In genomic region chr1:112818990-112819689, GRCh38 we compare ENCODE assay signal across 9 cellular contexts.
DNase-seq lines count a peak whose midpoint lies in the region.
"Had no signal": no experiment of that assay in that cellular context is flagged by ENCODE, and none has a peak within 500 bp of the region (broad histone marks: within the 10 kb centered on the region; RNA-seq: fewer than 3 reads in every experiment).

No MANE protein-coding gene starts in this region.

- no CpG with 5 or more reads among the region's 4 CpGs for WGBS in trophoblast cell (ENCODE audit: extremely low coverage, insufficient coverage, insufficient read length)

- peak overlapping the region; percentile 34 for H2BK5ac ChIP-seq in trophoblast cell (ENCODE audit: low read depth, low read length, poor library complexity)

- no peak overlapping the region for H2AK5ac ChIP-seq in trophoblast cell (ENCODE audit: low read length)

- H3K36me3 ChIP-seq in trophoblast cell (ENCODE audit: control insufficient read depth in 1 of 2, insufficient read depth in 2 of 2, low read length in 2 of 2): no peaks in the 10 kb centered on the region

- H3K79me2 ChIP-seq in trophoblast cell (ENCODE audit: control insufficient read depth, insufficient read depth, low read length, poor library complexity): peaks cover 5% of the 10 kb centered on the region

- no peak overlapping the region for H3K9ac ChIP-seq in trophoblast cell (ENCODE audit: low read length)

- DNase-seq in H4 (ENCODE audit: low spot score) (peak; percentile 38), SK-MEL-5 (ENCODE audit: low read depth, low spot score) (peak; percentile 96), globus pallidus (ENCODE audit: low spot score) (peak; percentile 41), trophoblast cell (peak in 1 of 2 donors; percentile 84), germinal center (ENCODE audit: low spot score) (no peak), NCI-H2107 (lab: John Stamatoyannopoulos, UW) (no peak), glomerular visceral epithelial cell (ENCODE audit: extremely low spot score) (no peak), NCI-H1417 (lab: John Stamatoyannopoulos, UW) (no peak)
- DNase-seq: NCI-H1048 had no signal

- H3K27ac ChIP-seq in trophoblast cell (ENCODE audit: low read depth, low read length): peak overlapping the region; percentile 57

- no peak overlapping the region for H2BK120ac ChIP-seq in trophoblast cell (ENCODE audit: insufficient read depth, low read length, poor library complexity)

- in situ Hi-C loops in SK-MEL-5 (cut with HindIII; ENCODE audit: low pct_unique_long_range_greater_than_20kb, low sequenced_read_pairs): no loop called here

- H3K4me1 ChIP-seq in trophoblast cell (ENCODE audit: control insufficient read depth in 1 of 2, insufficient read depth in 2 of 2, low read length in 2 of 2): peaks cover 19 to 27% of the 10 kb centered on the region in 2 experiments

- peak overlapping the region; percentile 65 for H3K4ac ChIP-seq in trophoblast cell (ENCODE audit: low read depth, low read length)

- H3K23ac ChIP-seq in trophoblast cell (ENCODE audit: low read length): no peak overlapping the region

- H3K79me1 ChIP-seq in trophoblast cell (ENCODE audit: low read length): peaks cover 33% of the 10 kb centered on the region

- H3K14ac ChIP-seq in trophoblast cell (ENCODE audit: low read length): no peak overlapping the region

- no peak overlapping the region for H2AFZ ChIP-seq in trophoblast cell (ENCODE audit: insufficient read depth, low read length, poor library complexity)

- H3K4me3 ChIP-seq in trophoblast cell (ENCODE audit: low read depth, low read length): no peak overlapping the region

- H3K27me3 ChIP-seq in trophoblast cell (ENCODE audit: insufficient read depth, low read length): no peaks in the 10 kb centered on the region

- H4K8ac ChIP-seq in trophoblast cell (ENCODE audit: low read depth, low read length): peak overlapping the region; percentile 75

- H3K4me2 ChIP-seq in trophoblast cell (ENCODE audit: low read length): no peak overlapping the region

- no peaks in the 10 kb centered on the region for H3K9me3 ChIP-seq in trophoblast cell (ENCODE audit: insufficient read depth, low read depth, low read length)

- peak overlapping the region; percentile 51 for H4K91ac ChIP-seq in trophoblast cell (ENCODE audit: low read depth, low read length)

- no peak overlapping the region for H3K18ac ChIP-seq in trophoblast cell (ENCODE audit: low read length)

- no peak overlapping the region for H4K12ac ChIP-seq in trophoblast cell (ENCODE audit: low read depth, low read length)

- peak overlapping the region; percentile 91 for H2BK12ac ChIP-seq in trophoblast cell (ENCODE audit: low read length)

Comparison
In these comparisons a context has a peak if more than half of its experiments do, and no peak if none do; other contexts are left out.
1. DNase-seq: peak in H4 (single experiment), SK-MEL-5 (single experiment) and globus pallidus (single experiment); none in germinal center (single experiment), NCI-H2107 (single experiment), glomerular visceral epithelial cell (single experiment) and NCI-H1417 (0 of 3).